Comparison of ENCODE assay signal across 18 cellular contexts in genomic region chr13:32229443-32229842, GRCh38.
A peak's percentile ranks its signal among the peaks of the same experiment; 100 is the strongest.
DNase-seq lines count a peak whose midpoint lies in the region; ATAC-seq and TF ChIP-seq lines count a peak whose summit lies in the region.
"Had no signal": no experiment of that assay in that cellular context is flagged by ENCODE, and none has a peak within 500 bp of the region (broad histone marks: within the 10 kb centered on the region; RNA-seq: fewer than 3 reads in every experiment).

No MANE protein-coding gene starts in this region.

- no peaks in the 10 kb centered on the region for H3K9me3 Mint-ChIP-seq in activated CD4-positive, alpha-beta T cell treated with anti-CD3 and anti-CD28 coated beads, Interleukin-2, amount 10 ng/mL, durations not matched to agents 24 days and 14 days
- H3K9me3 Mint-ChIP-seq: activated CD4-positive, alpha-beta memory T cell treated with anti-CD3 and anti-CD28 coated beads for 36 hours; activated T-helper 17 cell treated with anti-CD3 and anti-CD28 coated beads, Interleukin-2, amount 50 U/mL, for 72 hours; CD8-positive, alpha-beta memory T cell; memory B cell had no signal

- no peak for ATAC-seq in HG03139 (IDR thresholded peaks at IDR 0.05; ENCODE audit: unreplicated experiment)
- ATAC-seq: activated T-helper 17 cell treated with anti-CD3 and anti-CD28 coated beads, Interleukin-2, amount 50 U/mL, for 72 hours; gastrocnemius medialis had no signal

- DNase-seq in COLO668 (lab: John Stamatoyannopoulos, UW; ENCODE audit: unreplicated experiment) (peak; percentile 46), NCI-H1092 treated with DMSO at 0.1 percent for 48 hours (lab: John Stamatoyannopoulos, UW) (peak; percentile 87), NCI-H524 (lab: John Stamatoyannopoulos, UW) (peak; percentile 95 to 99), choroid plexus epithelial cell (ENCODE audit: low read depth) (peak; percentile 44), coronary artery (ENCODE audit: low spot score) (no peak), GF-D8 (lab: John Stamatoyannopoulos, UW) (no peak)
- no peak for DNase-seq in activated CD4-positive, alpha-beta T cell treated with anti-CD3 and anti-CD28 coated beads, Interleukin-2, amount 10 ng/mL, durations not matched to agents 24 days and 14 days
- DNase-seq: activated CD4-positive, alpha-beta memory T cell treated with anti-CD3 and anti-CD28 coated beads for 36 hours; CD8-positive, alpha-beta memory T cell; gastrocnemius medialis; NCI-H1436 treated with DMSO at 0.1 percent for 48 hours; OCI-M1; stomach had no signal

- no peak overlapping the region for H3K4me3 Mint-ChIP-seq in activated CD4-positive, alpha-beta T cell treated with anti-CD3 and anti-CD28 coated beads, Interleukin-2, amount 10 ng/mL, durations not matched to agents 24 days and 14 days
- H3K4me3 Mint-ChIP-seq: activated CD4-positive, alpha-beta memory T cell treated with anti-CD3 and anti-CD28 coated beads for 36 hours; activated T-helper 17 cell treated with anti-CD3 and anti-CD28 coated beads, Interleukin-2, amount 50 U/mL, for 72 hours; CD8-positive, alpha-beta memory T cell; memory B cell had no signal

- no peak overlapping the region for H3K27ac Mint-ChIP-seq in activated CD4-positive, alpha-beta T cell treated with anti-CD3 and anti-CD28 coated beads, Interleukin-2, amount 10 ng/mL, durations not matched to agents 24 days and 14 days
- H3K27ac Mint-ChIP-seq: activated CD4-positive, alpha-beta memory T cell treated with anti-CD3 and anti-CD28 coated beads for 36 hours; activated T-helper 17 cell treated with anti-CD3 and anti-CD28 coated beads, Interleukin-2, amount 50 U/mL, for 72 hours; CD8-positive, alpha-beta memory T cell; memory B cell had no signal

- intact Hi-C loops in activated CD4-positive, alpha-beta T cell treated with anti-CD3 and anti-CD28 coated beads, Interleukin-2, amount 10 ng/mL, durations not matched to agents 24 days and 14 days (cut with micrococcal nuclease), result no loop called here

- H3K27ac ChIP-seq in coronary artery, result no peak overlapping the region
- H3K27ac ChIP-seq: gastrocnemius medialis, HL-60, KMS-11, stomach had no signal

- H3K4me3 ChIP-seq in choroid plexus epithelial cell (ENCODE audit: low read depth, low read length), result no peak overlapping the region
- H3K4me3 ChIP-seq in coronary artery, result no peak overlapping the region
- H3K4me3 ChIP-seq: gastrocnemius medialis, stomach had no signal

- no peaks in the 10 kb centered on the region for H3K27me3 Mint-ChIP-seq in activated CD4-positive, alpha-beta T cell treated with anti-CD3 and anti-CD28 coated beads, Interleukin-2, amount 10 ng/mL, durations not matched to agents 24 days and 14 days
- H3K27me3 Mint-ChIP-seq: activated CD4-positive, alpha-beta memory T cell treated with anti-CD3 and anti-CD28 coated beads for 36 hours; activated T-helper 17 cell treated with anti-CD3 and anti-CD28 coated beads, Interleukin-2, amount 50 U/mL, for 72 hours had no signal

- TF ChIP-seq CTCF in choroid plexus epithelial cell (conservative IDR thresholded peaks at IDR 0.05; ENCODE audit: low read depth, low read length), result no peak
- TF ChIP-seq CTCF in coronary artery (IDR thresholded peaks at IDR 0.05), result no peak

- peaks cover 2% of the 10 kb centered on the region for H3K4me1 Mint-ChIP-seq in activated CD4-positive, alpha-beta T cell treated with anti-CD3 and anti-CD28 coated beads, Interleukin-2, amount 10 ng/mL, durations not matched to agents 24 days and 14 days
- H3K4me1 Mint-ChIP-seq: memory B cell had no signal

- peaks cover 5% of the 10 kb centered on the region for H3K36me3 Mint-ChIP-seq in activated CD4-positive, alpha-beta T cell treated with anti-CD3 and anti-CD28 coated beads, Interleukin-2, amount 10 ng/mL, durations not matched to agents 24 days and 14 days (ENCODE audit: low read depth)
- H3K36me3 Mint-ChIP-seq: activated CD4-positive, alpha-beta memory T cell treated with anti-CD3 and anti-CD28 coated beads for 36 hours had no signal

Comparison
In these comparisons a context has a peak if more than half of its experiments do, and no peak if none do; other contexts are left out.
1. DNase-seq: peak in COLO668 (single experiment), NCI-H1092 treated with DMSO at 0.1 percent for 48 hours (single experiment), NCI-H524 (2 of 2) and choroid plexus epithelial cell (single experiment); none in coronary artery (single experiment), activated CD4-positive, alpha-beta T cell treated with anti-CD3 and anti-CD28 coated beads, Interleukin-2, amount 10 ng/mL, durations not matched to agents 24 days and 14 days (single experiment) and GF-D8 (single experiment).